8 cellular contexts compared by ENCODE assay signal in the genomic region with DNA sequence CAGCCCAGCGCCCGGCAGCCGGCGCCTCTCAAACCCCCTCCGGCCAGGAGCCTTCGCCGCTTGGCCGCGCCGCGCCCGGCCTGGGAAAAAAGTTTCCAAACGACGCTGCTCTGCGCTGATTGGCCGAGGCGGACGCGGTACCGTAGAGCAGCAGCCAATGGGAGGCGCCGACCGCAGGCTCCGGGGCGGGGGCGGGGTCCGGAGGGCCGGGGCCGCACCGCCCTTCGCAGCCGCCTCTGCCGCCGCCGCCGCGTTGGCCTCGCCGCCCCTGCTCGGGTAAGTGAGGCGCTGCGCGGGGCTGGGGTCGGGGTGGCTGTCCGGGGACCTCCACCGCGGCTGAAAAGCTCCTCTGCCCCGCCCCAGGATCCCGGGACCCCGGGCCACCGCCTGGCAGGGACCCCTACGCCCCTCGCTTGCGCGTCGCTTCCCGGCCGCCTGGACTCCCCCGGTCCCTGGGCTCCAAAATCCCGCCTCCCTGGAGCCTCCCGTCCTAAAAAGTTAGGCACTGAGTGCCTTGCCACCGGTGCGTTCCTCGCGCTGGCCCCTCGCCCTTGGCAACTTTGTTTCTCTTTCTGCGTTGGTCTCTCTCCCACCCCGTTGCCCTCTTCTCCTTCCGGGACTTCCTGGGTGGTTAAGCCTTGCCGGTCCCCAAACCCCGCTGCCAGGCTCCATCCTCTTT. TPM values are rescaled to one million over a fixed set of nuclear protein-coding genes. Genes with fewer than 3 reads are reported as not detected.
DNase-seq lines count a peak whose midpoint lies in the region; ATAC-seq, FAIRE-seq and TF ChIP-seq lines count a peak whose summit lies in the region.

NDE1 (plus strand) TSS at position 227 of the 679 bp plus-strand sequence. CDS start 14,534 bp downstream, outside the sequence.

- no peak for FAIRE-seq in HepG2 (lab: Jason Lieb, UNC)

- peaks cover 70% of the 10 kb centered on the region for H3K4me1 ChIP-seq in HepG2 (ENCODE audit: insufficient read depth, low read length)

- CTCF ChIA-PET in BJ (lab: Yijun Ruan, JAX) (interaction anchor here (1.3 kb wide), 1 partner anchor 22 kb away, joined by 5 read pairs; no protein-coding TSS in a partner anchor), HepG2 (lab: Yijun Ruan, JAX; ENCODE audit: low intra/inter-chr PET ratio, low total read pairs) (no interaction called here)

- H4K20me1 ChIP-seq in HepG2 (ENCODE audit: insufficient read depth, low read length), result peaks cover 8% of the 10 kb centered on the region; the same call in 1 of the 2 replicates

- H3K4me2 ChIP-seq in HepG2 (ENCODE audit: low read depth, low read length), result peak within 1 kb of the TSS; percentile 99

- in situ Hi-C loops in HepG2 (cut with HindIII; ENCODE audit: extremely low pct_ligation_motif_present, low pct_unique_long_range_greater_than_20kb), result no loop called here

- no peak within 1 kb of the TSS for H2AFZ ChIP-seq in HepG2 (ENCODE audit: low read length)

- H3K36me3 ChIP-seq in BJ (ENCODE audit: control insufficient read depth, insufficient read depth, low read length), result no peaks in the 10 kb centered on the region
- H3K36me3 ChIP-seq in HepG2 (replicated peaks in 1 of 2; ENCODE audit: control insufficient read depth in 1 of 2, insufficient read depth in 2 of 2, low read length in 2 of 2), result peaks cover 1 to 3% of the 10 kb centered on the region in 2 experiments; a peak in 2 of 5 replicates

- peak within 1 kb of the TSS; percentile 90 for H3K4me3 ChIP-seq in BJ (ENCODE audit: low read depth, low read length)
- peak within 1 kb of the TSS; percentile 88 to 100 (median 93) for H3K4me3 ChIP-seq in HepG2 (replicated peaks in 1 of 3; ENCODE audit: insufficient read depth in 1 of 3, low read depth in 2 of 3, low read length in 3 of 3)

- TF ChIP-seq POLR2A in GM19193 (IDR thresholded peaks at IDR 0.05; ENCODE audit: extremely low read depth, insufficient read depth, insufficient read length) (peak; percentile 70), HepG2 (IDR thresholded peaks at IDR 0.05; ENCODE audit: insufficient read depth in 1 of 2, low read depth in 2 of 2, low read length in 2 of 2) (peak; percentile 61 to 81; a peak in 3 of 4 replicates)

- no peak for TF ChIP-seq CTCF in BJ (IDR thresholded peaks at IDR 0.05; ENCODE audit: insufficient read depth, low read depth, low read length)
- TF ChIP-seq CTCF in HepG2 (CRISPR knock-in tag; IDR thresholded peaks at IDR 0.05), result peak; percentile 34; the same call in 1 of the 2 replicates

- no peak for DNase-seq in BJ (ENCODE audit: low read depth)
- peak; percentile 97 for DNase-seq in NCI-H69 (lab: John Stamatoyannopoulos, UW)
- peak; percentile 65 to 79 for DNase-seq in activated CD4-positive, alpha-beta T cell treated with anti-CD3 and anti-CD28 coated beads, Interleukin-2, amount 50 U/mL, for 24 hours (ENCODE audit: low read depth in 1 of 2, low spot score in 1 of 2)
- DNase-seq in dermis blood vessel endothelial cell, result peak; percentile 93
- peak; percentile 93 for DNase-seq in HepG2 (ENCODE audit: low spot score)
- peak; percentile 73 for DNase-seq in stimulated activated CD4-positive, alpha-beta T cell treated with anti-CD3 and anti-CD28 coated beads, Interleukin-2, amount 100 ng/mL, for 4 hours (ENCODE audit: low read depth)

- no peaks in the 10 kb centered on the region for H3K9me3 ChIP-seq in HepG2 (ENCODE audit: low read length)

- TF ChIP-seq RAD21 in HepG2 (CRISPR knock-in tag; IDR thresholded peaks at IDR 0.05), result peak; percentile 34; the same call in 1 of the 2 replicates

- peak; percentile 60 for ATAC-seq in HG03378 (IDR thresholded peaks at IDR 0.05; ENCODE audit: unreplicated experiment)
- ATAC-seq in HepG2, result peak; percentile 99

- no peaks in the 10 kb centered on the region for H3K27me3 ChIP-seq in BJ (ENCODE audit: control insufficient read depth, insufficient read depth, low read length)
- H3K27me3 ChIP-seq in HepG2 (ENCODE audit: control insufficient read depth in 1 of 2, insufficient read depth in 2 of 2, low read length in 2 of 2), result peaks cover 0 to 6% of the 10 kb centered on the region in 2 experiments; a peak in 1 of 5 replicates

- no TSS peak for BruUV-seq in HepG2 (replicated peaks; lab: Mats Ljungman, UMichigan)

- peak within 1 kb of the TSS; percentile 74 for H3K27ac ChIP-seq in HepG2 (ENCODE audit: extremely low read length, insufficient read depth, low read length)

- H3K9ac ChIP-seq in HepG2 (ENCODE audit: insufficient read depth, low read depth, low read length), result peak within 1 kb of the TSS; percentile 95

- intact Hi-C loops in HepG2 (cut with micrococcal nuclease; ENCODE audit: unreplicated experiment), result loop anchor here (2.0 kb wide), 2 partner anchors 23 to 55 kb away; no protein-coding TSS in a partner anchor

- POLR2A ChIA-PET in BJ (lab: Charles Lee) (no interaction called here), HepG2 (lab: Yijun Ruan, JAX) (interaction anchor here (1.2 kb wide), 1 partner anchor 22 kb away, joined by 4 read pairs; no protein-coding TSS in a partner anchor)

- H3K79me2 ChIP-seq in HepG2 (ENCODE audit: insufficient read depth, low read length), result peaks cover 50% of the 10 kb centered on the region

- TF ChIP-seq EP300 in HepG2 (IDR thresholded peaks at IDR 0.05; ENCODE audit: low read depth in 2 of 2, low read length in 2 of 2), result no peak
- no peak for TF ChIP-seq EP300 in HepG2 (CRISPR knock-in tag; IDR thresholded peaks at IDR 0.05; ENCODE audit: borderline replicate concordance)

- WGBS in HepG2 (ENCODE audit: low lambda C conversion rate), result under 1% methylated on average over 34 of the region's 71 CpGs

TF ChIP-seq in HepG2, 621 proteins besides CTCF, POLR2A, EP300 and RAD21 (continues in another document):
- TF ChIP-seq ZNF609 (CRISPR knock-in tag; IDR thresholded peaks at IDR 0.05; ENCODE audit: borderline replicate concordance) (peak; percentile 28; the same call in 1 of the 2 replicates), ZNF850 (CRISPR knock-in tag; conservative IDR thresholded peaks at IDR 0.05) (peak; percentile 83; the same call in 1 of the 2 replicates), NBN (conservative IDR thresholded peaks at IDR 0.05) (no peak)

RNA-seq across cellular contexts. Expression of gene NDE1, which starts in this region (rescaled TPM):
- 22.9 and 25.6 TPM in 2 replicates for polyA plus RNA-seq in BJ (2011; rRNA removed)
- 19.9 and 25.3 TPM in 2 replicates for polyA minus RNA-seq in BJ (2011; rRNA and poly(A)+ RNA removed)
- total RNA-seq in dermis blood vessel endothelial cell, result 44.4 and 80.1 TPM in 2 replicates
- 72.5 and 79.2 TPM in 2 replicates for total RNA-seq in HepG2 (2016; rRNA removed; fragmentation: Illumina TruSeq; extraction: Trizol)
- 47.5 and 49.3 TPM in 2 replicates for total RNA-seq in HepG2 (2016; cell fraction: cytosol; rRNA removed; fragmentation: Illumina TruSeq; extraction: Trizol; ENCODE audit: low read depth)
- 69.0 and 72.8 TPM in 2 replicates for total RNA-seq in HepG2 (2016; cell fraction: insoluble cytoplasmic fraction; rRNA removed; fragmentation: Illumina TruSeq; extraction: Trizol)
- 108 and 112 TPM in 2 replicates for total RNA-seq in HepG2 (2016; cell fraction: membrane; rRNA removed; fragmentation: Illumina TruSeq; extraction: Trizol)
- total RNA-seq in HepG2 (2016; cell fraction: nucleus; rRNA removed; fragmentation: Illumina TruSeq; extraction: Trizol), result 36.9 and 40.9 TPM in 2 replicates
- polyA plus RNA-seq in HepG2 (2011; rRNA removed), result 40.9 and 42.0 TPM in 2 replicates
- 55.5 and 55.6 TPM in 2 replicates for polyA plus RNA-seq in HepG2 (2011; cell fraction: cytosol; rRNA removed)
- 40.4 and 42.4 TPM in 2 replicates for polyA plus RNA-seq in HepG2 (2011; cell fraction: nucleus; rRNA removed)
- 51.9 and 69.8 TPM in 2 replicates for polyA plus RNA-seq in HepG2 (2012)
- 33.1 and 37.3 TPM in 2 replicates for polyA plus RNA-seq in HepG2 (2016; cell fraction: cytosol; fragmentation: Illumina TruSeq; extraction: Trizol; ENCODE audit: low read depth)
- polyA plus RNA-seq in HepG2 (2016; cell fraction: insoluble cytoplasmic fraction; fragmentation: Illumina TruSeq; extraction: Trizol; ENCODE audit: low read depth), result 63.0 and 67.7 TPM in 2 replicates
- polyA plus RNA-seq in HepG2 (2016; cell fraction: membrane; fragmentation: Illumina TruSeq; extraction: Trizol; ENCODE audit: low read depth), result 61.4 and 61.5 TPM in 2 replicates
- polyA plus RNA-seq in HepG2 (2016; cell fraction: nucleus; fragmentation: Illumina TruSeq; extraction: Trizol; ENCODE audit: insufficient read depth, low read depth), result 37.9 and 47.5 TPM in 2 replicates
- 26.4 and 52.5 TPM in 2 replicates for polyA minus RNA-seq in HepG2 (2011; rRNA and poly(A)+ RNA removed; ENCODE audit: low replicate concordance)
- 59.4 and 68.5 TPM in 2 replicates for polyA minus RNA-seq in HepG2 (2011; cell fraction: cytosol; rRNA and poly(A)+ RNA removed)
- polyA minus RNA-seq in HepG2 (2011; cell fraction: nucleus; rRNA and poly(A)+ RNA removed), result 57.7 and 67.5 TPM in 2 replicates
